ENCODE assay signal across 22 cellular contexts in genomic region chr6:2583459-2583858, GRCh38.
"Had no signal": no experiment of that assay in that cellular context is flagged by ENCODE, and none has a peak within 500 bp of the region (broad histone marks: within the 10 kb centered on the region; RNA-seq: fewer than 3 reads in every experiment).

No MANE protein-coding gene starts in this region.

- H3K4me1 ChIP-seq: gastrocnemius medialis, lower lobe of right lung had no signal

- DNase-seq: dermis blood vessel endothelial cell; dorsolateral prefrontal cortex; effector CD8-positive, alpha-beta T cell; effector memory CD8-positive, alpha-beta T cell; endodermal cell; erythroblast; foreskin fibroblast; foreskin melanocyte; gastrocnemius medialis; glutamatergic neuron; head of caudate nucleus; heart right ventricle; hippocampal formation; left cardiac atrium; left lung; left ventricle myocardium superior; lower lobe of right lung; mesenchymal stem cell; mucosa of descending colon; naive B cell had no signal

- H3K9me3 ChIP-seq: gastrocnemius medialis, lower lobe of right lung, mucosa of descending colon had no signal

- H3K4me3 ChIP-seq: coronary artery, dorsolateral prefrontal cortex, gastrocnemius medialis, heart right ventricle, left lung, lower lobe of right lung, mucosa of descending colon had no signal

- H3K36me3 ChIP-seq: gastrocnemius medialis, heart right ventricle, left lung, lower lobe of right lung had no signal

- H3K27me3 ChIP-seq: gastrocnemius medialis, heart right ventricle, left lung had no signal

- H3K27ac ChIP-seq: coronary artery, dorsolateral prefrontal cortex, epithelial cell of prostate, gastrocnemius medialis, heart right ventricle, left lung, lower lobe of right lung had no signal
